14 cellular contexts compared by ENCODE assay signal in genomic region chr7:150408393-150409299, GRCh38. TPM values are rescaled to one million over a fixed set of nuclear protein-coding genes. Genes with fewer than 3 reads are reported as not detected.
DNase-seq lines count a peak whose midpoint lies in the region; FAIRE-seq and TF ChIP-seq lines count a peak whose summit lies in the region.
"Had no signal": no experiment of that assay in that cellular context is flagged by ENCODE, and none has a peak within 500 bp of the region (broad histone marks: within the 10 kb centered on the region; RNA-seq: fewer than 3 reads in every experiment).

No MANE protein-coding gene starts in this region.

- H3K4me3 ChIP-seq in Peyer's patch: no peak overlapping the region
- H3K4me3 ChIP-seq: mucosa of descending colon had no signal

- no peak for TF ChIP-seq POLR2A in Peyer's patch (IDR thresholded peaks at IDR 0.05)

- FAIRE-seq in GM19239 (lab: Jason Lieb, UNC): peak; percentile 88

- H3K36me3 Mint-ChIP-seq in mesothelial cell of epicardium: peaks cover 7% of the 10 kb centered on the region

- peak overlapping the region in 2 of 4 donors; percentile 95 to 97 for H3K27ac ChIP-seq in Peyer's patch

- H3K36me3 ChIP-seq in Peyer's patch: peaks cover 0 to 8% (median 0%) of the 10 kb centered on the region in 3 donors

- H3K4me3 Mint-ChIP-seq in mesothelial cell of epicardium: no peak overlapping the region

- H3K4me1 ChIP-seq in Peyer's patch: peaks cover 5 to 30% (median 18%) of the 10 kb centered on the region in 4 donors

- TF ChIP-seq CTCF in Peyer's patch (IDR thresholded peaks at IDR 0.05) (no peak), mesothelial cell of epicardium (IDR thresholded peaks at IDR 0.05; ENCODE audit: unreplicated experiment) (no peak)

- peak overlapping the region; percentile 64 for H3K27ac Mint-ChIP-seq in mesothelial cell of epicardium

- DNase-seq in D341Med (ENCODE audit: low spot score) (peak; percentile 14), GM19239 (ENCODE audit: insufficient read length, low spot score) (no peak), Peyer's patch (peak in 2 of 3 donors; percentile 76 to 79), mesothelial cell of epicardium (ENCODE audit: low spot score in 2 of 2, unreplicated experiment in 2 of 2) (no peak), OCI-M2 (lab: John Stamatoyannopoulos, UW; ENCODE audit: unreplicated experiment) (no peak), NCI-H1694 (lab: John Stamatoyannopoulos, UW) (no peak), middle frontal gyrus (ENCODE audit: extremely low spot score, low spot score) (no peak)
- no peak for DNase-seq in stimulated activated naive CD4-positive, alpha-beta T cell (lab: John Stamatoyannopoulos, UW)
- DNase-seq: hippocampal formation; IMR-90; mucosa of descending colon; stimulated activated naive CD4-positive, alpha-beta T cell treated with Interleukin-2 at 50 U/mL for 16 hours; SW 1271 had no signal

- no peaks in the 10 kb centered on the region for H3K9me3 Mint-ChIP-seq in mesothelial cell of epicardium

- H3K9me3 ChIP-seq in Peyer's patch: no peaks in the 10 kb centered on the region
- H3K9me3 ChIP-seq: mucosa of descending colon had no signal

- H3K4me1 Mint-ChIP-seq in mesothelial cell of epicardium: peaks cover 27% of the 10 kb centered on the region

- H3K27me3 ChIP-seq in Peyer's patch: no peaks in the 10 kb centered on the region

- H3K27me3 Mint-ChIP-seq in mesothelial cell of epicardium (ENCODE audit: low read depth): no peaks in the 10 kb centered on the region

RNA-seq across cellular contexts. Expression of gene ZNF775, which starts 29.5 kb away (rescaled TPM):
- total RNA-seq in Peyer's patch (1 to 10 TPM; 1.7 to 2.8 (median 2.5) TPM), mesothelial cell of epicardium (13.3 to 14.9 TPM (median 14.8 TPM) in 3 replicates)

RNA-seq across cellular contexts. Expression of gene REPIN1, which starts 40.0 kb away (rescaled TPM):
- total RNA-seq in Peyer's patch (100 to 1,000 TPM; 138 to 209 (median 159) TPM), mesothelial cell of epicardium (147 to 149 TPM (median 148 TPM) in 3 replicates)

RNA-seq across cellular contexts. Expression of gene GIMAP8, which starts 41.8 kb away (rescaled TPM):
- total RNA-seq in Peyer's patch (10 to 100 TPM in 1 of 4 donors, 1 to 10 TPM in 2, under 1 TPM in 1; 0.88 to 19.8 (median 5.2) TPM), mesothelial cell of epicardium (not detected in 3 replicates)
- total RNA-seq: IMR-90, NCI-H460 had no signal

Comparison
In these comparisons a context has a peak if more than half of its experiments do, and no peak if none do; other contexts are left out.
1. DNase-seq: peak in D341Med (single experiment) and Peyer's patch (2 of 3); none in GM19239 (single experiment), mesothelial cell of epicardium (0 of 2), OCI-M2 (single experiment), stimulated activated naive CD4-positive, alpha-beta T cell (0 of 6), NCI-H1694 (single experiment) and middle frontal gyrus (single experiment).